In genomic region chr6:53792016-53792415, GRCh38 we compare ENCODE assay signal across 27 cellular contexts. TPM values are rescaled to one million over a fixed set of nuclear protein-coding genes. Genes with fewer than 3 reads are reported as not detected.
DNase-seq lines count a peak whose midpoint lies in the region; ATAC-seq, FAIRE-seq and TF ChIP-seq lines count a peak whose summit lies in the region.
"Had no signal": no experiment of that assay in that cellular context is flagged by ENCODE, and none has a peak within 500 bp of the region (broad histone marks: within the 10 kb centered on the region; RNA-seq: fewer than 3 reads in every experiment).

No MANE protein-coding gene starts in this region.

- peaks cover 20% of the 10 kb centered on the region for H3K79me2 ChIP-seq in HepG2 (ENCODE audit: insufficient read depth, low read length)
- peaks cover 26% of the 10 kb centered on the region for H3K79me2 ChIP-seq in mammary epithelial cell (ENCODE audit: insufficient read depth, low read length)

- H3K4me2 ChIP-seq in HepG2 (ENCODE audit: low read depth, low read length) (peak overlapping the region; percentile 91), mammary epithelial cell (ENCODE audit: insufficient read depth, low read depth, low read length) (peak overlapping the region; percentile 97)

- H4K20me1 ChIP-seq in HepG2 (ENCODE audit: insufficient read depth, low read length): no peaks in the 10 kb centered on the region
- H4K20me1 ChIP-seq in mammary epithelial cell (ENCODE audit: insufficient read depth, low read length): no peaks in the 10 kb centered on the region

- TF ChIP-seq CTCF in HepG2 (CRISPR knock-in tag; IDR thresholded peaks at IDR 0.05) (no peak), right lobe of liver (IDR thresholded peaks at IDR 0.05) (no peak), mammary epithelial cell (conservative IDR thresholded peaks at IDR 0.05 in 1 of 2, IDR thresholded peaks at IDR 0.05 in 1 of 2; ENCODE audit: extremely low read depth in 1 of 2, insufficient read depth in 1 of 2, low read depth in 1 of 2, low read length in 2 of 2) (no peak), upper lobe of right lung (IDR thresholded peaks at IDR 0.05) (no peak)

- H3K36me3 ChIP-seq in HepG2 (replicated peaks in 1 of 2; ENCODE audit: control insufficient read depth in 1 of 2, insufficient read depth in 2 of 2, low read length in 2 of 2) (no peaks in the 10 kb centered on the region), right lobe of liver (no peaks in the 10 kb centered on the region), mammary epithelial cell (ENCODE audit: insufficient read depth, low read length) (no peaks in the 10 kb centered on the region), mucosa of stomach (ENCODE audit: control insufficient read depth, insufficient read depth, low read length) (no peaks in the 10 kb centered on the region), upper lobe of right lung (no peaks in the 10 kb centered on the region)

- peak overlapping the region in 1 of 3 experiments; percentile 98; a peak in 1 of 6 replicates for H3K4me3 ChIP-seq in HepG2 (replicated peaks in 1 of 3; ENCODE audit: insufficient read depth in 1 of 3, low read depth in 2 of 3, low read length in 3 of 3)
- no peak overlapping the region for H3K4me3 ChIP-seq in right lobe of liver
- no peak overlapping the region for H3K4me3 ChIP-seq in mammary epithelial cell (replicated peaks in 1 of 3; ENCODE audit: insufficient read depth in 1 of 3, low read depth in 2 of 3, low read length in 3 of 3)
- H3K4me3 ChIP-seq in mucosa of stomach (ENCODE audit: low read length): peak overlapping the region; percentile 3
- H3K4me3 ChIP-seq in upper lobe of right lung: no peak overlapping the region
- H3K4me3 ChIP-seq: testis had no signal

- H3K27ac ChIP-seq in HepG2 (ENCODE audit: extremely low read length, insufficient read depth, low read length) (no peak overlapping the region), right lobe of liver (no peak overlapping the region), mammary epithelial cell (ENCODE audit: insufficient read depth, low read depth, low read length) (no peak overlapping the region), upper lobe of right lung (peak overlapping the region; percentile 17)
- H3K27ac ChIP-seq: testis had no signal

- no TSS peak for BruUV-seq in HepG2 (replicated peaks; lab: Mats Ljungman, UMichigan)
- BruUV-seq in mammary epithelial cell (replicated peaks; lab: Mats Ljungman, UMichigan): no TSS peak

- 82% methylated on average over 2 of the region's 2 CpGs for WGBS in HepG2 (ENCODE audit: low lambda C conversion rate)
- WGBS in right lobe of liver (ENCODE audit: insufficient coverage, low coverage, low lambda C conversion rate, missing lambda C conversion rate): 48% methylated on average over 2 of the region's 2 CpGs
- 100% methylated on average over 2 of the region's 2 CpGs for WGBS in mammary epithelial cell (ENCODE audit: low coverage, missing lambda C conversion rate)

- H3K9me3 ChIP-seq in HepG2 (ENCODE audit: low read length) (no peaks in the 10 kb centered on the region), right lobe of liver (peaks cover 0 to 5% (median 0%) of the 10 kb centered on the region in 4 donors), mammary epithelial cell (replicated peaks; ENCODE audit: insufficient read depth, low read length) (no peaks in the 10 kb centered on the region), mucosa of stomach (ENCODE audit: control insufficient read depth, low read length) (no peaks in the 10 kb centered on the region), upper lobe of right lung (no peaks in the 10 kb centered on the region)
- H3K9me3 ChIP-seq: testis had no signal

- no peak overlapping the region for H3K27ac Mint-ChIP-seq in activated naive CD4-positive, alpha-beta T cell treated with anti-CD3 and anti-CD28 coated beads, Interleukin-2, amount 50 U/mL, for 72 hours
- H3K27ac Mint-ChIP-seq: activated CD4-positive, alpha-beta memory T cell treated with anti-CD3 and anti-CD28 coated beads for 36 hours; activated T-cell treated with anti-CD3 and anti-CD28 coated beads, Interleukin-2, amount 50 U/mL, for 72 hours; CD4-positive, alpha-beta T cell; naive B cell had no signal

- dilution Hi-C loops in mammary epithelial cell (cut with HindIII; ENCODE audit: low sequenced_read_pairs): no loop called here

- CTCF ChIA-PET in HepG2 (lab: Yijun Ruan, JAX; ENCODE audit: low intra/inter-chr PET ratio, low total read pairs): no interaction called here
- CTCF ChIA-PET in mammary epithelial cell (lab: Charles Lee; ENCODE audit: low non-redundant PET): no interaction called here

- H3K4me1 ChIP-seq in HepG2 (ENCODE audit: insufficient read depth, low read length) (peaks cover 37% of the 10 kb centered on the region), right lobe of liver (peaks cover 0 to 21% (median 5%) of the 10 kb centered on the region in 4 donors), mammary epithelial cell (ENCODE audit: insufficient read depth, low read length) (peaks cover 21% of the 10 kb centered on the region), mucosa of stomach (ENCODE audit: control insufficient read depth, insufficient read depth, low read length) (peaks cover 10% of the 10 kb centered on the region), upper lobe of right lung (peaks cover 11% of the 10 kb centered on the region)

- FAIRE-seq in HepG2 (lab: Jason Lieb, UNC): no peak
- FAIRE-seq: GM19239, islet of Langerhans, RCC 7860 had no signal

- intact Hi-C loops in HepG2 (cut with micrococcal nuclease; ENCODE audit: unreplicated experiment): loop anchor here (5.0 to 10.0 kb wide), 2 partner anchors 103 to 150 kb away; no protein-coding TSS in a partner anchor
- intact Hi-C loops in right lobe of liver (cut with DNase I): no loop called here
- intact Hi-C loops in mammary epithelial cell (cut with micrococcal nuclease): loop anchor here (10.0 kb wide), 1 partner anchor 133 kb away; no protein-coding TSS in a partner anchor
- intact Hi-C loops in upper lobe of right lung (cut with DNase I): no loop called here

- peaks cover 5 to 6% of the 10 kb centered on the region in 2 donors for H3K36me3 Mint-ChIP-seq in activated naive CD4-positive, alpha-beta T cell treated with anti-CD3 and anti-CD28 coated beads, Interleukin-2, amount 50 U/mL, for 72 hours
- H3K36me3 Mint-ChIP-seq: activated CD4-positive, alpha-beta memory T cell treated with anti-CD3 and anti-CD28 coated beads for 36 hours had no signal

- no peaks in the 10 kb centered on the region for H3K9me3 Mint-ChIP-seq in activated naive CD4-positive, alpha-beta T cell treated with anti-CD3 and anti-CD28 coated beads, Interleukin-2, amount 50 U/mL, for 72 hours

- TF ChIP-seq POLR2A in HepG2 (IDR thresholded peaks at IDR 0.05; ENCODE audit: insufficient read depth in 1 of 2, low read depth in 2 of 2, low read length in 2 of 2): no peak
- no peak for TF ChIP-seq POLR2A in right lobe of liver (IDR thresholded peaks at IDR 0.05)

- DNase-seq in HepG2 (ENCODE audit: low spot score) (no peak), right lobe of liver (no peak), mammary epithelial cell (no peak), upper lobe of right lung (no peak), NOMO-1 (lab: John Stamatoyannopoulos, UW; ENCODE audit: unreplicated experiment in 2 of 2) (no peak)
- no peak for DNase-seq in activated naive CD4-positive, alpha-beta T cell treated with anti-CD3 and anti-CD28 coated beads, Interleukin-2, amount 50 U/mL, for 72 hours (ENCODE audit: low spot score in 2 of 2)
- DNase-seq: activated CD4-positive, alpha-beta memory T cell treated with anti-CD3 and anti-CD28 coated beads for 36 hours; activated CD4-positive, alpha-beta T cell treated with anti-CD3 and anti-CD28 coated beads for 1 hour; activated T-cell treated with anti-CD3 and anti-CD28 coated beads, Interleukin-2, amount 50 U/mL, for 72 hours; CD4-positive, alpha-beta T cell; EL; H7; KBM-7; left ventricle myocardium superior; MM.1S; naive B cell; NCI-H1417; NCI-H2029; NCI-H69; stimulated activated naive CD4-positive, alpha-beta T cell; SW 1271; testis had no signal

- ATAC-seq in HepG2 (no peak), right lobe of liver (no peak), upper lobe of right lung (no peak), GM21526 (IDR thresholded peaks at IDR 0.05; ENCODE audit: low FRiP score, unreplicated experiment) (no peak)
- no peak for ATAC-seq in activated naive CD4-positive, alpha-beta T cell treated with anti-CD3 and anti-CD28 coated beads, Interleukin-2, amount 50 U/mL, for 72 hours
- ATAC-seq: activated T-cell treated with anti-CD3 and anti-CD28 coated beads, Interleukin-2, amount 50 U/mL, for 72 hours; left ventricle myocardium superior had no signal

- no peak for TF ChIP-seq EP300 in HepG2 (IDR thresholded peaks at IDR 0.05; ENCODE audit: low read depth in 2 of 2, low read length in 2 of 2)
- TF ChIP-seq EP300 in HepG2 (CRISPR knock-in tag; IDR thresholded peaks at IDR 0.05; ENCODE audit: borderline replicate concordance): no peak

- POLR2A ChIA-PET in HepG2 (lab: Yijun Ruan, JAX): interaction anchor here (1.5 to 4.4 kb wide), 4 partner anchors 23 to 48 kb away, joined by 4 to 44 read pairs (median 4); no protein-coding TSS in a partner anchor

- in situ Hi-C loops in HepG2 (cut with HindIII; ENCODE audit: extremely low pct_ligation_motif_present, low pct_unique_long_range_greater_than_20kb) (loop anchor here (5.0 kb wide), 2 partner anchors 165 to 245 kb away; partner anchors contain the start of gene GCLC), mammary epithelial cell (cut with MboI; ENCODE audit: low sequenced_read_pairs in 2 of 2) (no loop called here)

- H3K27me3 ChIP-seq in HepG2 (ENCODE audit: control insufficient read depth in 1 of 2, insufficient read depth in 2 of 2, low read length in 2 of 2): no peaks in the 10 kb centered on the region; a peak in 1 of 5 replicates
- peaks cover 0 to 4% of the 10 kb centered on the region in 2 donors for H3K27me3 ChIP-seq in right lobe of liver
- H3K27me3 ChIP-seq in mammary epithelial cell (ENCODE audit: insufficient read depth, low read length): no peaks in the 10 kb centered on the region
- no peaks in the 10 kb centered on the region for H3K27me3 ChIP-seq in mucosa of stomach (ENCODE audit: control insufficient read depth, insufficient read depth, low read length)
- H3K27me3 ChIP-seq in upper lobe of right lung: no peaks in the 10 kb centered on the region
- H3K27me3 ChIP-seq: testis had no signal

- TF ChIP-seq RAD21 in HepG2 (CRISPR knock-in tag; IDR thresholded peaks at IDR 0.05): no peak

- no peak overlapping the region for H3K9ac ChIP-seq in HepG2 (ENCODE audit: insufficient read depth, low read depth, low read length)
- H3K9ac ChIP-seq in mammary epithelial cell (ENCODE audit: insufficient read depth, low read length): no peak overlapping the region
- no peak overlapping the region for H3K9ac ChIP-seq in mucosa of stomach (ENCODE audit: low read length)

- H2AFZ ChIP-seq in HepG2 (ENCODE audit: low read length) (no peak overlapping the region), mammary epithelial cell (ENCODE audit: low read depth, low read length) (no peak overlapping the region)

RNA-seq across cellular contexts. Expression of gene LRRC1, which starts 2.8 kb away (rescaled TPM):
- total RNA-seq in HepG2 (2016; rRNA removed; fragmentation: Illumina TruSeq; extraction: Trizol) (27.7 and 31.6 TPM in 2 replicates), right lobe of liver (1 to 10 TPM in 4 of 6 experiments, under 1 TPM in 2; 0.46 to 3.2 (median 1.4) TPM), mammary epithelial cell (10 to 100 TPM; 18.2 to 19.2 TPM), upper lobe of right lung (22.3 TPM)
- total RNA-seq in HepG2 (2016; cell fraction: cytosol; rRNA removed; fragmentation: Illumina TruSeq; extraction: Trizol; ENCODE audit: low read depth): 5.6 and 6.2 TPM in 2 replicates
- total RNA-seq in HepG2 (2016; cell fraction: insoluble cytoplasmic fraction; rRNA removed; fragmentation: Illumina TruSeq; extraction: Trizol): 29.5 and 30.9 TPM in 2 replicates
- 15.3 and 17.6 TPM in 2 replicates for total RNA-seq in HepG2 (2016; cell fraction: membrane; rRNA removed; fragmentation: Illumina TruSeq; extraction: Trizol)
- 29.7 and 30.0 TPM in 2 replicates for total RNA-seq in HepG2 (2016; cell fraction: nucleus; rRNA removed; fragmentation: Illumina TruSeq; extraction: Trizol)
- polyA plus RNA-seq in HepG2 (2011; rRNA removed) (13.1 and 15.6 TPM in 2 replicates), mammary epithelial cell (12.4 TPM)
- 9.5 and 12.1 TPM in 2 replicates for polyA plus RNA-seq in HepG2 (2011; cell fraction: cytosol; rRNA removed)
- polyA plus RNA-seq in HepG2 (2011; cell fraction: nucleus; rRNA removed): 20.2 and 23.5 TPM in 2 replicates
- polyA plus RNA-seq in HepG2 (2012): 12.8 and 20.0 TPM in 2 replicates
- polyA plus RNA-seq in HepG2 (2016; cell fraction: cytosol; fragmentation: Illumina TruSeq; extraction: Trizol; ENCODE audit: low read depth): 2.9 and 3.4 TPM in 2 replicates
- polyA plus RNA-seq in HepG2 (2016; cell fraction: insoluble cytoplasmic fraction; fragmentation: Illumina TruSeq; extraction: Trizol; ENCODE audit: low read depth): 30.2 and 31.3 TPM in 2 replicates
- 8.2 and 8.7 TPM in 2 replicates for polyA plus RNA-seq in HepG2 (2016; cell fraction: membrane; fragmentation: Illumina TruSeq; extraction: Trizol; ENCODE audit: low read depth)
- polyA plus RNA-seq in HepG2 (2016; cell fraction: nucleus; fragmentation: Illumina TruSeq; extraction: Trizol; ENCODE audit: insufficient read depth, low read depth): 30.0 and 31.5 TPM in 2 replicates
- polyA minus RNA-seq in HepG2 (2011; rRNA and poly(A)+ RNA removed; ENCODE audit: low replicate concordance): 9.7 and 25.8 TPM in 2 replicates
- polyA minus RNA-seq in HepG2 (2011; cell fraction: cytosol; rRNA and poly(A)+ RNA removed): 9.8 and 10.7 TPM in 2 replicates
- polyA minus RNA-seq in HepG2 (2011; cell fraction: nucleus; rRNA and poly(A)+ RNA removed): 32.8 and 35.4 TPM in 2 replicates
- polyA minus RNA-seq in mammary epithelial cell: 11.6 TPM
- total RNA-seq in activated naive CD4-positive, alpha-beta T cell treated with anti-CD3 and anti-CD28 coated beads, Interleukin-2, amount 50 U/mL, for 72 hours: 1 to 10 TPM; 1.0 to 3.6 TPM

Comparison
In these comparisons a context has a peak if more than half of its experiments do, and no peak if none do; other contexts are left out.
1. intact Hi-C loops: an anchor here in HepG2 (5.0 to 10.0 kb wide) and mammary epithelial cell (10.0 kb wide); none called in right lobe of liver and upper lobe of right lung.